1 cellular context compared by ENCODE assay signal in the genomic region with DNA sequence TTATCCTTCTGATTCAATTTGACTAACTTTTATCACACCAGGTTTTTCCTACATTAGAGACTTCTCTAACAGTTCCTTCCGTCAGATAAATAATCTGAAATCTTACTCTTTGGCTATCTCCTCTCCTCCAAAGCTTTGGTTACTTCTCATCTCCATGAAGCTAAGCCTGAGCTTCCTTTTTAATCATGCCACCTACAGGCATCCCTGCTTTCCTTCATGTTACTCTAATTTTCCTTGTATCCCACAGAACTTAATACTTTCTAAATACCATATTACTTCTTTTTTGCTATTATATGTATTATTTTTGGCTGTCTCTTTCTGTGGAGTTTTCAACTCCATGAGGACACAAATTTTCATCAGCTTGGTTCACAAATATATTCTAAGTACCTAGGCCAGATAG.
TF ChIP-seq lines count a peak whose summit lies in the region.

No MANE protein-coding gene starts in this region.

TF ChIP-seq in K562, 482 proteins besides CTCF, POLR2A, EP300 and RAD21 (continued from another document):
- TF ChIP-seq, protein P1, sequence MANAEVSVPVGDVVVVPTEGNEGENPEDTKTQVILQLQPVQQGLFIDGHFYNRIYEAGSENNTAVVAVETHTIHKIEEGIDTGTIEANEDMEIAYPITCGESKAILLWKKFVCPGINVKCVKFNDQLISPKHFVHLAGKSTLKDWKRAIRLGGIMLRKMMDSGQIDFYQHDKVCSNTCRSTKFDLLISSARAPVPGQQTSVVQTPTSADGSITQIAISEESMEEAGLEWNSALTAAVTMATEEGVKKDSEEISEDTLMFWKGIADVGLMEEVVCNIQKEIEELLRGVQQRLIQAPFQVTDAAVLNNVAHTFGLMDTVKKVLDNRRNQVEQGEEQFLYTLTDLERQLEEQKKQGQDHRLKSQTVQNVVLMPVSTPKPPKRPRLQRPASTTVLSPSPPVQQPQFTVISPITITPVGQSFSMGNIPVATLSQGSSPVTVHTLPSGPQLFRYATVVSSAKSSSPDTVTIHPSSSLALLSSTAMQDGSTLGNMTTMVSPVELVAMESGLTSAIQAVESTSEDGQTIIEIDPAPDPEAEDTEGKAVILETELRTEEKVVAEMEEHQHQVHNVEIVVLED (CRISPR knock-in tag; IDR thresholded peaks at IDR 0.05), result no peak
- TF ChIP-seq ZNF717 (CRISPR knock-in tag; IDR thresholded peaks at IDR 0.05) (no peak), ZNF140 (CRISPR knock-in tag; IDR thresholded peaks at IDR 0.05) (no peak), ZNF217 (CRISPR knock-in tag; IDR thresholded peaks at IDR 0.05) (no peak), TCF15 (CRISPR knock-in tag; IDR thresholded peaks at IDR 0.05) (no peak), BRD9 (IDR thresholded peaks at IDR 0.05; ENCODE audit: low read depth, partially characterized antibody) (no peak)
